In the genomic region with DNA sequence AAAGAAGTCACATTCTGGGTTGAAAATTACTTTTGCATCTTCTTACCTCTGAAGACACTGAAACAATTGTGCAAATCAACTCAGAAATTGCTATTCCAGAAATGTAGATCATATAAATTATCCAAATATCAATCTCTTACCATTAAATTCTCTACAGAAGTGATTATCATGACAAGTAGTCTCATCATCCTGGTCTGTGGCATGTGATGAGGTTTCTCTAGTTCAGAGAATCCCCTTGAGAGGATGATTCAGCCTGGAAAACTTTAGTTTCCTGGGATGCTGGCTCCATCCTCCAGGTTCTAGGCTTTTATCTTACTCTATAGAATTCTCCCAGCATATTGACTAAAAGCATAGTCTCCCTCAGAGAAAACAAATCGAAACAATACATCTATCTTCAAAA, we compare ENCODE assay signal across 15 cellular contexts.
DNase-seq lines count a peak whose midpoint lies in the region; ATAC-seq and TF ChIP-seq lines count a peak whose summit lies in the region.
"Had no signal": no experiment of that assay in that cellular context is flagged by ENCODE, and none has a peak within 500 bp of the region (broad histone marks: within the 10 kb centered on the region; RNA-seq: fewer than 3 reads in every experiment).

No MANE protein-coding gene starts in this region.

- no peak for TF ChIP-seq CTCF in fibroblast of mammary gland (conservative IDR thresholded peaks at IDR 0.05; ENCODE audit: control insufficient read depth, insufficient read depth, low read depth, low read length)
- TF ChIP-seq CTCF in body of pancreas (IDR thresholded peaks at IDR 0.05) = no peak

- H3K4me1 ChIP-seq in SJSA1 (replicated peaks) (peaks cover 9% of the 10 kb centered on the region), body of pancreas (no peaks in the 10 kb centered on the region)
- H3K4me1 ChIP-seq: parathyroid adenoma had no signal

- H3K27ac ChIP-seq in SJSA1 (peak overlapping the region; percentile 64), body of pancreas (no peak overlapping the region), substantia nigra (ENCODE audit: low read depth, low read length, poor library complexity, severe bottlenecking) (no peak overlapping the region)
- H3K27ac ChIP-seq: parathyroid adenoma had no signal

- ATAC-seq in body of pancreas = no peak
- ATAC-seq: activated CD8-positive, alpha-beta T cell treated with anti-CD3 and anti-CD28 coated beads for 36 hours; activated T-helper 17 cell treated with anti-CD3 and anti-CD28 coated beads, Interleukin-2, amount 50 U/mL, for 72 hours; HepG2 had no signal

- TF ChIP-seq POLR2A in body of pancreas (IDR thresholded peaks at IDR 0.05) = no peak

- H3K4me3 ChIP-seq in SJSA1 = no peak overlapping the region
- no peak overlapping the region for H3K4me3 ChIP-seq in fibroblast of mammary gland (ENCODE audit: control insufficient read depth, low read depth, low read length)
- no peak overlapping the region for H3K4me3 ChIP-seq in skeletal muscle cell (ENCODE audit: low read depth, low read length)
- no peak overlapping the region for H3K4me3 ChIP-seq in body of pancreas

- peak; percentile 70 for DNase-seq in EL
- DNase-seq in SJSA1 (ENCODE audit: low read depth in 1 of 2, low spot score in 2 of 2) = peak in 1 of 2 experiments; percentile 46
- peak; percentile 87 for DNase-seq in fibroblast of mammary gland (ENCODE audit: low read depth)
- DNase-seq in skeletal muscle cell (ENCODE audit: low read depth) = peak; percentile 53
- DNase-seq in body of pancreas = no peak
- no peak for DNase-seq in substantia nigra (lab: John Stamatoyannopoulos, UW)
- no peak for DNase-seq in cerebellar nuclear complex (lab: John Stamatoyannopoulos, UW)
- DNase-seq: activated CD8-positive, alpha-beta T cell treated with anti-CD3 and anti-CD28 coated beads for 36 hours; amniotic stem cell; islet precursor cell; NCI-H1092 treated with DMSO at 0.1 percent for 48 hours; Right ventricle myocardium superior had no signal

- H3K27me3 ChIP-seq in SJSA1 (replicated peaks) = no peaks in the 10 kb centered on the region
- H3K27me3 ChIP-seq in body of pancreas = no peaks in the 10 kb centered on the region

- H3K9me3 ChIP-seq in SJSA1 (replicated peaks) (no peaks in the 10 kb centered on the region), body of pancreas (no peaks in the 10 kb centered on the region)

- intact Hi-C loops in body of pancreas (cut with DNase I) = no loop called here

- WGBS in body of pancreas, 2 donors = 69 to 71% methylated on average over 1 of the region's 1 CpG

- no peaks in the 10 kb centered on the region for H3K36me3 ChIP-seq in SJSA1
- H3K36me3 ChIP-seq in body of pancreas (replicated peaks in 1 of 2; ENCODE audit: insufficient read depth in 1 of 2, low read depth in 2 of 2) = no peaks in the 10 kb centered on the region

Comparison
In these comparisons a context has a peak if more than half of its experiments do, and no peak if none do; other contexts are left out.
1. DNase-seq: peak in EL (single experiment), fibroblast of mammary gland (single experiment) and skeletal muscle cell (single experiment); none in body of pancreas (0 of 4), substantia nigra (0 of 49) and cerebellar nuclear complex (0 of 2).